11 cellular contexts compared by ENCODE assay signal in genomic region chr12:11959117-11959823, GRCh38.
DNase-seq lines count a peak whose midpoint lies in the region; ATAC-seq and TF ChIP-seq lines count a peak whose summit lies in the region.
"Had no signal": no experiment of that assay in that cellular context is flagged by ENCODE, and none has a peak within 500 bp of the region (broad histone marks: within the 10 kb centered on the region; RNA-seq: fewer than 3 reads in every experiment).

No MANE protein-coding gene starts in this region.

- no peaks in the 10 kb centered on the region for H3K9me3 ChIP-seq in mucosa of descending colon
- H3K9me3 ChIP-seq: body of pancreas, gastroesophageal sphincter had no signal

- H3K4me3 ChIP-seq in cardiac fibroblast (replicated peaks in 1 of 2; ENCODE audit: low read depth in 2 of 2, low read length in 2 of 2) (no peak overlapping the region), mucosa of descending colon (no peak overlapping the region)
- H3K4me3 ChIP-seq: body of pancreas, gastroesophageal sphincter, skin epidermis had no signal

- no peaks in the 10 kb centered on the region for H3K4me1 ChIP-seq in mucosa of descending colon (ENCODE audit: low read depth)
- H3K4me1 ChIP-seq: body of pancreas, gastroesophageal sphincter had no signal

- H3K36me3 ChIP-seq in mucosa of descending colon (ENCODE audit: low read depth) = no peaks in the 10 kb centered on the region
- H3K36me3 ChIP-seq: gastroesophageal sphincter had no signal

- ATAC-seq in mucosa of descending colon = peak; percentile 76
- ATAC-seq in left lobe of liver = no peak
- ATAC-seq in GM18519 (IDR thresholded peaks at IDR 0.05; ENCODE audit: low FRiP score, unreplicated experiment) = no peak
- ATAC-seq: body of pancreas, gastroesophageal sphincter had no signal

- TF ChIP-seq CTCF in cardiac fibroblast (IDR thresholded peaks at IDR 0.05; ENCODE audit: low read depth, low read length) = peak; percentile 6
- no peak for TF ChIP-seq CTCF in mucosa of descending colon (IDR thresholded peaks at IDR 0.05)

- DNase-seq in EH (ENCODE audit: low read depth) (peak; percentile 30), M059J (ENCODE audit: low read depth) (peak; percentile 70), cardiac fibroblast (ENCODE audit: low read depth in 2 of 2) (no peak), mucosa of descending colon (no peak), NCI-H510A treated with DMSO at 0.1 percent for 48 hours (lab: John Stamatoyannopoulos, UW) (no peak), left lobe of liver (ENCODE audit: low spot score) (no peak), ecto neural progenitor cell (ENCODE audit: low spot score) (no peak)

- intact Hi-C loops in mucosa of descending colon (cut with DNase I, micrococcal nuclease) = no loop called here

Comparison
In these comparisons a context has a peak if more than half of its experiments do, and no peak if none do; other contexts are left out.
1. DNase-seq: peak in EH (single experiment) and M059J (single experiment); none in cardiac fibroblast (0 of 2), mucosa of descending colon (0 of 3), NCI-H510A treated with DMSO at 0.1 percent for 48 hours (single experiment), left lobe of liver (single experiment) and ecto neural progenitor cell (single experiment).